In the genomic region with DNA sequence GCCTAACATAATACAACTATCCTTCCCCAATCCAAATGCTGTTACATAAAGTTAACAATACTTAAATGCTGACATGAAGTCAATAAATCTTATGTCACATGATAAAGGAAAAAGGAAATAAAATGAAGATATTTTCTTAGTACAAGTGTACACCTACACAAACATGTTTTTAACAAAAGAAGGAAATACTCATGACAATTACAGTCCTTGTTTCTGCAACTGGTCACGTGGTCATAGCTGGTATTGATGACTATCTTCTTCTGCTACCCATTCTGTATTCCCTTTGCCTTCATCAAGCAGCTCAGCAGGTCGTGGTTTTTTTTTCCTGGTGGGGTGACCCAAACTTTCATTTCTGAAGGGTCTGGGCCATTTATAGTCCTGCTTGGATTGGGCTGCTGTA, we compare ENCODE assay signal across 2 cellular contexts.
TF ChIP-seq lines count a peak whose summit lies in the region.
"Not testable (repeated sequence)": the region's sequence is repeated elsewhere in the genome, so short reads cannot be mapped to it uniquely, and the experiment has no call there.

No MANE protein-coding gene starts in this region.

TF ChIP-seq in K562, 482 proteins besides CTCF, POLR2A, EP300 and RAD21:
- TF ChIP-seq, protein P1, sequence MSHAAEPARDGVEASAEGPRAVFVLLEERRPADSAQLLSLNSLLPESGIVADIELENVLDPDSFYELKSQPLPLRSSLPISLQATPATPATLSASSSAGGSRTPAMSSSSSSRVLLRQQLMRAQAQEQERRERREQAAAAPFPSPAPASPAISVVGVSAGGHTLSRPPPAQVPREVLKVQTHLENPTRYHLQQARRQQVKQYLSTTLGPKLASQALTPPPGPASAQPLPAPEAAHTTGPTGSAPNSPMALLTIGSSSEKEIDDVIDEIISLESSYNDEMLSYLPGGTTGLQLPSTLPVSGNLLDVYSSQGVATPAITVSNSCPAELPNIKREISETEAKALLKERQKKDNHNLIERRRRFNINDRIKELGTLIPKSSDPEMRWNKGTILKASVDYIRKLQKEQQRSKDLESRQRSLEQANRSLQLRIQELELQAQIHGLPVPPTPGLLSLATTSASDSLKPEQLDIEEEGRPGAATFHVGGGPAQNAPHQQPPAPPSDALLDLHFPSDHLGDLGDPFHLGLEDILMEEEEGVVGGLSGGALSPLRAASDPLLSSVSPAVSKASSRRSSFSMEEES (CRISPR knock-in tag; IDR thresholded peaks at IDR 0.05): peak; percentile 61
- TF ChIP-seq, protein P2, sequence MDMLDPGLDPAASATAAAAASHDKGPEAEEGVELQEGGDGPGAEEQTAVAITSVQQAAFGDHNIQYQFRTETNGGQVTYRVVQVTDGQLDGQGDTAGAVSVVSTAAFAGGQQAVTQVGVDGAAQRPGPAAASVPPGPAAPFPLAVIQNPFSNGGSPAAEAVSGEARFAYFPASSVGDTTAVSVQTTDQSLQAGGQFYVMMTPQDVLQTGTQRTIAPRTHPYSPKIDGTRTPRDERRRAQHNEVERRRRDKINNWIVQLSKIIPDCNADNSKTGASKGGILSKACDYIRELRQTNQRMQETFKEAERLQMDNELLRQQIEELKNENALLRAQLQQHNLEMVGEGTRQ (CRISPR knock-in tag; IDR thresholded peaks at IDR 0.05): peak; percentile 30; the same call in 1 of the 2 replicates
- TF ChIP-seq TOE1 (IDR thresholded peaks at IDR 0.05; ENCODE audit: borderline replicate concordance) (peak; percentile 36; the same call in 1 of the 2 replicates), MEIS2 (IDR thresholded peaks at IDR 0.05; ENCODE audit: partially characterized antibody) (peak; percentile 17), RAD51 (IDR thresholded peaks at IDR 0.05; ENCODE audit: borderline replicate concordance, low read depth) (peak; percentile 58)
- not testable (repeated sequence) for TF ChIP-seq TOE1 (CRISPR knock-in tag; IDR thresholded peaks at IDR 0.05; ENCODE audit: borderline replicate concordance, low read depth)

TF ChIP-seq in HepG2, 621 proteins besides CTCF, POLR2A, EP300 and RAD21:
- TF ChIP-seq, protein P3, sequence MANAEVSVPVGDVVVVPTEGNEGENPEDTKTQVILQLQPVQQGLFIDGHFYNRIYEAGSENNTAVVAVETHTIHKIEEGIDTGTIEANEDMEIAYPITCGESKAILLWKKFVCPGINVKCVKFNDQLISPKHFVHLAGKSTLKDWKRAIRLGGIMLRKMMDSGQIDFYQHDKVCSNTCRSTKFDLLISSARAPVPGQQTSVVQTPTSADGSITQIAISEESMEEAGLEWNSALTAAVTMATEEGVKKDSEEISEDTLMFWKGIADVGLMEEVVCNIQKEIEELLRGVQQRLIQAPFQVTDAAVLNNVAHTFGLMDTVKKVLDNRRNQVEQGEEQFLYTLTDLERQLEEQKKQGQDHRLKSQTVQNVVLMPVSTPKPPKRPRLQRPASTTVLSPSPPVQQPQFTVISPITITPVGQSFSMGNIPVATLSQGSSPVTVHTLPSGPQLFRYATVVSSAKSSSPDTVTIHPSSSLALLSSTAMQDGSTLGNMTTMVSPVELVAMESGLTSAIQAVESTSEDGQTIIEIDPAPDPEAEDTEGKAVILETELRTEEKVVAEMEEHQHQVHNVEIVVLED (CRISPR knock-in tag; IDR thresholded peaks at IDR 0.05; ENCODE audit: borderline replicate concordance): 0 out of 2 replicates have a peak, but pooled peaks have one; percentile 4
